Comparison of ENCODE assay signal across 8 cellular contexts in the genomic region with DNA sequence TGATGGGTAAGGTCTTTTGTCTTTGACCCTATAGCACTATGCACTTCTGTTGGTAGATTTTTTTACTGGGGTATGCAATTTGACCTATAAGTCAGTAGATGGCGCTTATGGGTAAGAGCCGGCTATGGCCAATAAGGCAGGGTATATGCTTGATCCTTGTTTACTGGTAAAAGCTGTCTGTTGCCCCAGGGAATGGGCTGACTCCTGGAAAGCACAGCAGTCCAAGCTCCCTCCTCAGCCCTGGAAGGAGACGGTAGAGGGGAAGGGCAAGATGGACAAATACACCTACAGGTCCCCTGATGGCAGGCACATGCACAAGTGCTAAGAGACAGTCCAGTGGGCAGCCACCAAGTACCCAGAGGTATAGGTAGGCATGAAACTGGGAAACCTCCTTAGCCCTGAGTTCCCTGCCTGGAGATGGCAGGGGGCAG.
DNase-seq lines count a peak whose midpoint lies in the region; ATAC-seq and TF ChIP-seq lines count a peak whose summit lies in the region.

No MANE protein-coding gene starts in this region.

- H3K27ac ChIP-seq in upper lobe of right lung = no peak overlapping the region

- peaks cover 8% of the 10 kb centered on the region for H3K27me3 Mint-ChIP-seq in activated CD8-positive, alpha-beta T cell treated with anti-CD3 and anti-CD28 coated beads for 36 hours
- H3K27me3 Mint-ChIP-seq in activated CD8-positive, alpha-beta T cell treated with anti-CD3 and anti-CD28 coated beads, Interleukin-2, amount 10 ng/mL, durations not matched to agents 7 days and 5 days (ENCODE audit: low read depth) = no peaks in the 10 kb centered on the region
- peaks cover 4% of the 10 kb centered on the region for H3K27me3 Mint-ChIP-seq in brain

- H3K4me3 Mint-ChIP-seq in activated CD8-positive, alpha-beta T cell treated with anti-CD3 and anti-CD28 coated beads for 36 hours = no peak overlapping the region
- no peak overlapping the region for H3K4me3 Mint-ChIP-seq in activated CD8-positive, alpha-beta T cell treated with anti-CD3 and anti-CD28 coated beads, Interleukin-2, amount 10 ng/mL, durations not matched to agents 7 days and 5 days
- H3K4me3 Mint-ChIP-seq in brain = no peak overlapping the region

- intact Hi-C loops in activated CD8-positive, alpha-beta T cell treated with anti-CD3 and anti-CD28 coated beads for 36 hours (cut with micrococcal nuclease) = loop anchor here (10.0 kb wide), 1 partner anchor 519 kb away; no protein-coding TSS in a partner anchor
- intact Hi-C loops in upper lobe of right lung (cut with DNase I) = no loop called here

- no peaks in the 10 kb centered on the region for H3K4me1 ChIP-seq in upper lobe of right lung

- DNase-seq in activated CD8-positive, alpha-beta T cell treated with anti-CD3 and anti-CD28 coated beads for 36 hours = peak; percentile 2
- no peak for DNase-seq in activated CD8-positive, alpha-beta T cell treated with anti-CD3 and anti-CD28 coated beads, Interleukin-2, amount 10 ng/mL, durations not matched to agents 7 days and 5 days
- peak; percentile 50 for DNase-seq in NCI-H1694 (lab: John Stamatoyannopoulos, UW)
- peak; percentile 9 for DNase-seq in kidney epithelial cell (ENCODE audit: low read depth)
- no peak for DNase-seq in upper lobe of right lung
- no peak for DNase-seq in 8988T

- peak; percentile 49 for TF ChIP-seq CTCF in activated CD8-positive, alpha-beta T cell treated with anti-CD3 and anti-CD28 coated beads for 36 hours (IDR thresholded peaks at IDR 0.05)
- TF ChIP-seq CTCF in brain (conservative IDR thresholded peaks at IDR 0.05) (peak; percentile 68 to 78), kidney epithelial cell (IDR thresholded peaks at IDR 0.05; ENCODE audit: insufficient read depth, low read length, poor library complexity, severe bottlenecking) (peak; percentile 80), upper lobe of right lung (IDR thresholded peaks at IDR 0.05) (peak; percentile 75)

- no peaks in the 10 kb centered on the region for H3K4me1 Mint-ChIP-seq in activated CD8-positive, alpha-beta T cell treated with anti-CD3 and anti-CD28 coated beads for 36 hours (ENCODE audit: low read depth)
- no peaks in the 10 kb centered on the region for H3K4me1 Mint-ChIP-seq in activated CD8-positive, alpha-beta T cell treated with anti-CD3 and anti-CD28 coated beads, Interleukin-2, amount 10 ng/mL, durations not matched to agents 7 days and 5 days (ENCODE audit: low read depth)
- H3K4me1 Mint-ChIP-seq in brain = no peaks in the 10 kb centered on the region

- H3K36me3 ChIP-seq in kidney epithelial cell (ENCODE audit: control insufficient read depth, insufficient read depth, low read length) (no peaks in the 10 kb centered on the region), upper lobe of right lung (no peaks in the 10 kb centered on the region)

- H3K27ac Mint-ChIP-seq in activated CD8-positive, alpha-beta T cell treated with anti-CD3 and anti-CD28 coated beads for 36 hours = no peak overlapping the region
- no peak overlapping the region for H3K27ac Mint-ChIP-seq in activated CD8-positive, alpha-beta T cell treated with anti-CD3 and anti-CD28 coated beads, Interleukin-2, amount 10 ng/mL, durations not matched to agents 7 days and 5 days
- H3K27ac Mint-ChIP-seq in brain = no peak overlapping the region

- H3K36me3 Mint-ChIP-seq in activated CD8-positive, alpha-beta T cell treated with anti-CD3 and anti-CD28 coated beads for 36 hours (ENCODE audit: low read depth) = no peaks in the 10 kb centered on the region
- H3K36me3 Mint-ChIP-seq in activated CD8-positive, alpha-beta T cell treated with anti-CD3 and anti-CD28 coated beads, Interleukin-2, amount 10 ng/mL, durations not matched to agents 7 days and 5 days (ENCODE audit: low read depth) = no peaks in the 10 kb centered on the region
- H3K36me3 Mint-ChIP-seq in brain = peaks cover 14% of the 10 kb centered on the region

- no peaks in the 10 kb centered on the region for H3K9me3 ChIP-seq in upper lobe of right lung

- ATAC-seq in activated CD8-positive, alpha-beta T cell treated with anti-CD3 and anti-CD28 coated beads for 36 hours = no peak
- ATAC-seq in activated CD8-positive, alpha-beta T cell treated with anti-CD3 and anti-CD28 coated beads, Interleukin-2, amount 10 ng/mL, durations not matched to agents 7 days and 5 days = no peak
- peak; percentile 84 for ATAC-seq in HG02588 (IDR thresholded peaks at IDR 0.05; ENCODE audit: unreplicated experiment)
- peak; percentile 90 for ATAC-seq in upper lobe of right lung

- H3K4me3 ChIP-seq in kidney epithelial cell (ENCODE audit: low read depth, low read length) (no peak overlapping the region), upper lobe of right lung (no peak overlapping the region)

- CTCF ChIA-PET in activated CD8-positive, alpha-beta T cell treated with anti-CD3 and anti-CD28 coated beads for 36 hours (lab: Charles Lee) = interaction anchor here (0.9 to 1.5 kb wide), 3 partner anchors 8 to 517 kb away, joined by 3 read pairs; no protein-coding TSS in a partner anchor
- CTCF ChIA-PET in activated CD8-positive, alpha-beta T cell treated with anti-CD3 and anti-CD28 coated beads, Interleukin-2, amount 10 ng/mL, durations not matched to agents 7 days and 5 days (lab: Charles Lee) = no interaction called here

- peaks cover 6% of the 10 kb centered on the region for H3K9me3 Mint-ChIP-seq in activated CD8-positive, alpha-beta T cell treated with anti-CD3 and anti-CD28 coated beads for 36 hours
- H3K9me3 Mint-ChIP-seq in activated CD8-positive, alpha-beta T cell treated with anti-CD3 and anti-CD28 coated beads, Interleukin-2, amount 10 ng/mL, durations not matched to agents 7 days and 5 days (ENCODE audit: insufficient read depth) = no peaks in the 10 kb centered on the region
- H3K9me3 Mint-ChIP-seq in brain = peaks cover 15 to 49% (median 40%) of the 10 kb centered on the region in 5 experiments

- H3K27me3 ChIP-seq in kidney epithelial cell (ENCODE audit: control insufficient read depth, insufficient read depth, low read length) (no peaks in the 10 kb centered on the region), upper lobe of right lung (no peaks in the 10 kb centered on the region)

- POLR2A ChIA-PET in activated CD8-positive, alpha-beta T cell treated with anti-CD3 and anti-CD28 coated beads for 36 hours (lab: Charles Lee) = no interaction called here
- POLR2A ChIA-PET in activated CD8-positive, alpha-beta T cell treated with anti-CD3 and anti-CD28 coated beads, Interleukin-2, amount 10 ng/mL, durations not matched to agents 7 days and 5 days (lab: Charles Lee) = no interaction called here

Comparison
In these comparisons a context has a peak if more than half of its experiments do, and no peak if none do; other contexts are left out.
1. DNase-seq: peak in activated CD8-positive, alpha-beta T cell treated with anti-CD3 and anti-CD28 coated beads for 36 hours (single experiment), NCI-H1694 (single experiment) and kidney epithelial cell (single experiment); none in activated CD8-positive, alpha-beta T cell treated with anti-CD3 and anti-CD28 coated beads, Interleukin-2, amount 10 ng/mL, durations not matched to agents 7 days and 5 days (single experiment), upper lobe of right lung (single experiment) and 8988T (single experiment).
2. ATAC-seq: peak in HG02588 (single experiment) and upper lobe of right lung (single experiment); none in activated CD8-positive, alpha-beta T cell treated with anti-CD3 and anti-CD28 coated beads for 36 hours (single experiment) and activated CD8-positive, alpha-beta T cell treated with anti-CD3 and anti-CD28 coated beads, Interleukin-2, amount 10 ng/mL, durations not matched to agents 7 days and 5 days (single experiment).
3. Peak in every context shown above with its lines, with median percentiles within 50 percentile points of each other: CTCF ChIP-seq.